9 cellular contexts compared by ENCODE assay signal in the genomic region with DNA sequence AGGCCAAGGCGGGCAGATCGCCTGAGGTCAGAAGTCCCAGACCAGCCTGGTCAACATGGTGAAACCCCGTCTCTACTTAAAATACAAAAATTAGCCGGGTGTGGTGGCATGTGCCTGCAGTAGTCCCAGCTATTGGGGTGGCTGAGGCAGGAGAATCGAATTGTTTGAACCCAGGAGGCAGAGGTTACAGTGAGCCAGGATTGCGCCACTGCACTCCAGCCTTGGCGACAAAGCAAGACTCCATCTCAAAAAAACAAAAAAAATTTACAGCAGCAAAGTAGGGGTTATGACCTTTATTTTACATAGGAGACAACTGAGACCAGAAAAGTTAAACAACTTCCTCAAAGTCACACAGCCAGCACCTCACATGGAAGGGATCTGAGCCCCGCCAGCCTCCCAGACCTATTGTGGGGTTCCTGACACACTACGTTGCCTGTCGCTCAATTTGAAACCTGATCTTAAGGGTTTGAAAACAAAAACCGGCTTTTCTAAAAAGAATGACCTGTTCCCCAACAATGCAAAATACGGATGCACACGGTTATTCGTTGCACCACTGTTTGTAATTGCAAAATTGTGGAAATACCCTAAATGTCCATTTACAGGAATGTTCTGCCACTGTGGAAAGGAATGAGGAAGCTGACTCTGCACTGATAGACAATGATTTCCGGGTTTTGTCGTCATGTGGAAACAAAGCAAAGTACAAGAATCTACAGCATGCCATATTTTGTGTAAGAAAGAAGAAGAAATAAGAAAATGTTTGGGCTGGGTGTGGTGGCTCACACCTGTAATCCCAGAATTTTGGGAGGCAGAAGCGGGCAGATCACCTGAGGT.
DNase-seq lines count a peak whose midpoint lies in the region; ATAC-seq and TF ChIP-seq lines count a peak whose summit lies in the region.
"Had no signal": no experiment of that assay in that cellular context is flagged by ENCODE, and none has a peak within 500 bp of the region (broad histone marks: within the 10 kb centered on the region; RNA-seq: fewer than 3 reads in every experiment).

No MANE protein-coding gene starts in this region.

- no peak overlapping the region for H3K4me3 ChIP-seq in kidney epithelial cell (ENCODE audit: low read depth, low read length)

- DNase-seq in T-helper 1 cell: no peak
- DNase-seq in amniotic epithelial cell (ENCODE audit: low read depth): peak; percentile 92
- DNase-seq in kidney epithelial cell (ENCODE audit: low read depth): peak; percentile 93
- DNase-seq in ureter (ENCODE audit: low spot score): peak; percentile 54
- DNase-seq in NCI-H1436 (lab: John Stamatoyannopoulos, UW): no peak
- DNase-seq: NCI-H2029 had no signal

- ATAC-seq in HG03108 (IDR thresholded peaks at IDR 0.05; ENCODE audit: unreplicated experiment) (no peak), GM21576 (IDR thresholded peaks at IDR 0.05; ENCODE audit: unreplicated experiment) (no peak)

- H3K4me3 Mint-ChIP-seq in T-helper 1 cell treated with Interleukin-12 subunit alpha and Interleukin-12 subunit beta and Interleukin-4 antibody, amounts not matched to agents 30 μg/mL and 1 μg/mL, for 36 hours: no peak overlapping the region

- peaks cover 16% of the 10 kb centered on the region for H3K4me1 Mint-ChIP-seq in T-helper 1 cell treated with Interleukin-12 subunit alpha and Interleukin-12 subunit beta and Interleukin-4 antibody, amounts not matched to agents 30 μg/mL and 1 μg/mL, for 36 hours (ENCODE audit: low read depth)

- peak overlapping the region; percentile 1 for H3K27ac Mint-ChIP-seq in T-helper 1 cell treated with Interleukin-12 subunit alpha and Interleukin-12 subunit beta and Interleukin-4 antibody, amounts not matched to agents 30 μg/mL and 1 μg/mL, for 36 hours

- peaks cover 18% of the 10 kb centered on the region for H3K27me3 Mint-ChIP-seq in T-helper 1 cell treated with Interleukin-12 subunit alpha and Interleukin-12 subunit beta and Interleukin-4 antibody, amounts not matched to agents 30 μg/mL and 1 μg/mL, for 36 hours (ENCODE audit: low read depth)

- no peaks in the 10 kb centered on the region for H3K36me3 Mint-ChIP-seq in T-helper 1 cell treated with Interleukin-12 subunit alpha and Interleukin-12 subunit beta and Interleukin-4 antibody, amounts not matched to agents 30 μg/mL and 1 μg/mL, for 36 hours (ENCODE audit: low read depth)

- H3K9me3 Mint-ChIP-seq in T-helper 1 cell treated with Interleukin-12 subunit alpha and Interleukin-12 subunit beta and Interleukin-4 antibody, amounts not matched to agents 30 μg/mL and 1 μg/mL, for 36 hours: no peaks in the 10 kb centered on the region

- H3K27me3 ChIP-seq in kidney epithelial cell (ENCODE audit: control insufficient read depth, insufficient read depth, low read length): no peaks in the 10 kb centered on the region

- H3K36me3 ChIP-seq in kidney epithelial cell (ENCODE audit: control insufficient read depth, insufficient read depth, low read length): no peaks in the 10 kb centered on the region

- TF ChIP-seq CTCF in kidney epithelial cell (IDR thresholded peaks at IDR 0.05; ENCODE audit: insufficient read depth, low read length, poor library complexity, severe bottlenecking): no peak

Comparison
In these comparisons a context has a peak if more than half of its experiments do, and no peak if none do; other contexts are left out.
1. DNase-seq: peak in amniotic epithelial cell (single experiment), kidney epithelial cell (single experiment) and ureter (single experiment); none in T-helper 1 cell (0 of 5) and NCI-H1436 (single experiment).